Comparison of ENCODE assay signal across 3 cellular contexts in the genomic region with DNA sequence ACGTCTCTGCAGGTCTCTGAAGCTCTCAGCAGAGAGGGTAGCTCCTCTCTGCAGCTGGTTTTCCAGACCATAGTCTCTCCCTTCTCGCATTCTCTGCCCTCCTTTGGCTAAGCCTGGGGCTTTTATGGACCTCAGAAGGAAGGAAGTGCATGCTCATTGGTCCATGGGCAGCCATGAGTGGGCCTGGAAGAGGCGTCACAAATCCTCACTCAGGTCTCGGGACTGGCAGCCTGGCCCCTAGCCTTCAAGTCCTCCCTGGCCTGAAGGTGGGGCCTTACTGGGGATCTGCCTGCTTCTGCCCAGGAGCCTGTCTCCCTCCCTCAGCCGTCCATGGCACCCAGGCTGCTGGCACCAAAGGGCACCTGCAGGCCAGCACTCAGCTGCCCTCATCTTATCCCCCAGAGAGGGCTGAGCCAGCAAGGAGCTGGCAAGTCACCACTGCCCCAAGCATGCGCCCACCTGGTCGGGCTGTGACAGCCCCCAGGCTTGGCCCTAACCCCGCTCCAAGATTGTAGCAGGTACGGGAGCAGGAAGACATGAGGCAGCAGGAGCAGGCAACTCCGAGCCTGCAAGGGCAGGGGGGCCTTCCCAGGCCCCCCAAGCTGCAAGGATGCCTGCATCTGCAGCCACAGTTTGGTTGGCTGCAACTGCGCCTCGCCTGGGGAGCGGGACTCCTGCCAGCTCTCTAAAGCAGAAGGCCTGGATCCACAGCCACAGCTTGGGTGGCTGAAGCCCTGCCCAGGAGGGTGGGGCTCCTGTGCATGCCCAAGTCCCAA.
TF ChIP-seq lines count a peak whose summit lies in the region.

No MANE protein-coding gene starts in this region.

TF ChIP-seq in SK-N-SH treated with all-trans-retinoic acid at 6 μM for 48 hours, 23 proteins besides CTCF, POLR2A, EP300 and RAD21:
- TF ChIP-seq, protein P1, sequence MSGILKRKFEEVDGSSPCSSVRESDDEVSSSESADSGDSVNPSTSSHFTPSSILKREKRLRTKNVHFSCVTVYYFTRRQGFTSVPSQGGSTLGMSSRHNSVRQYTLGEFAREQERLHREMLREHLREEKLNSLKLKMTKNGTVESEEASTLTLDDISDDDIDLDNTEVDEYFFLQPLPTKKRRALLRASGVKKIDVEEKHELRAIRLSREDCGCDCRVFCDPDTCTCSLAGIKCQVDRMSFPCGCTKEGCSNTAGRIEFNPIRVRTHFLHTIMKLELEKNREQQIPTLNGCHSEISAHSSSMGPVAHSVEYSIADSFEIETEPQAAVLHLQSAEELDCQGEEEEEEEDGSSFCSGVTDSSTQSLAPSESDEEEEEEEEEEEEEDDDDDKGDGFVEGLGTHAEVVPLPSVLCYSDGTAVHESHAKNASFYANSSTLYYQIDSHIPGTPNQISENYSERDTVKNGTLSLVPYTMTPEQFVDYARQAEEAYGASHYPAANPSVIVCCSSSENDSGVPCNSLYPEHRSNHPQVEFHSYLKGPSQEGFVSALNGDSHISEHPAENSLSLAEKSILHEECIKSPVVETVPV (CRISPR knock-in tag; IDR thresholded peaks at IDR 0.05): no peak
- no peak for TF ChIP-seq TCF4 (CRISPR knock-in tag; IDR thresholded peaks at IDR 0.05; ENCODE audit: borderline replicate concordance)
- no peak for TF ChIP-seq BACH2 (CRISPR knock-in tag; IDR thresholded peaks at IDR 0.05; ENCODE audit: borderline replicate concordance)

TF ChIP-seq in SK-N-SH, 30 proteins besides CTCF, POLR2A, EP300 and RAD21:
- no peak for TF ChIP-seq RXRA (IDR thresholded peaks at IDR 0.05; ENCODE audit: borderline replicate concordance, low read depth)
- TF ChIP-seq MEF2A (IDR thresholded peaks at IDR 0.05; ENCODE audit: borderline replicate concordance, low read depth): no peak
- TF ChIP-seq POLR2AphosphoS5 (IDR thresholded peaks at IDR 0.05; ENCODE audit: low read depth, low read length): no peak
- TF ChIP-seq EZH2phosphoT487 (IDR thresholded peaks at IDR 0.05; ENCODE audit: borderline replicate concordance, low read depth): no peak
- TF ChIP-seq, protein P2, sequence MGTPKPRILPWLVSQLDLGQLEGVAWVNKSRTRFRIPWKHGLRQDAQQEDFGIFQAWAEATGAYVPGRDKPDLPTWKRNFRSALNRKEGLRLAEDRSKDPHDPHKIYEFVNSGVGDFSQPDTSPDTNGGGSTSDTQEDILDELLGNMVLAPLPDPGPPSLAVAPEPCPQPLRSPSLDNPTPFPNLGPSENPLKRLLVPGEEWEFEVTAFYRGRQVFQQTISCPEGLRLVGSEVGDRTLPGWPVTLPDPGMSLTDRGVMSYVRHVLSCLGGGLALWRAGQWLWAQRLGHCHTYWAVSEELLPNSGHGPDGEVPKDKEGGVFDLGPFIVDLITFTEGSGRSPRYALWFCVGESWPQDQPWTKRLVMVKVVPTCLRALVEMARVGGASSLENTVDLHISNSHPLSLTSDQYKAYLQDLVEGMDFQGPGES (IDR thresholded peaks at IDR 0.05; ENCODE audit: low read depth, low read length): no peak
- no peak for TF ChIP-seq NFIC (IDR thresholded peaks at IDR 0.05; ENCODE audit: borderline replicate concordance)
- TF ChIP-seq TCF12 (IDR thresholded peaks at IDR 0.05): no peak
- no peak for TF ChIP-seq GABPA (IDR thresholded peaks at IDR 0.05; ENCODE audit: low read depth)
- TF ChIP-seq MXI1 (IDR thresholded peaks at IDR 0.05; ENCODE audit: low read depth, low read length): no peak
- no peak for TF ChIP-seq GATA2 (CRISPR knock-in tag; IDR thresholded peaks at IDR 0.05)
- no peak for TF ChIP-seq ELF1 (IDR thresholded peaks at IDR 0.05)

TF ChIP-seq in endothelial cell of umbilical vein, 7 proteins besides CTCF, POLR2A, EP300 and RAD21:
- no peak for TF ChIP-seq FOS (IDR thresholded peaks at IDR 0.05; ENCODE audit: borderline replicate concordance, insufficient read depth, low read length)
- peak; percentile 4 for TF ChIP-seq POLR2AphosphoS5 (IDR thresholded peaks at IDR 0.05; ENCODE audit: insufficient read depth, low read depth, low read length)
- TF ChIP-seq GATA2 (IDR thresholded peaks at IDR 0.05; ENCODE audit: insufficient read depth, insufficient read length, low read depth, low read length): no peak
